ENCODE assay signal across 23 cellular contexts in the genomic region with DNA sequence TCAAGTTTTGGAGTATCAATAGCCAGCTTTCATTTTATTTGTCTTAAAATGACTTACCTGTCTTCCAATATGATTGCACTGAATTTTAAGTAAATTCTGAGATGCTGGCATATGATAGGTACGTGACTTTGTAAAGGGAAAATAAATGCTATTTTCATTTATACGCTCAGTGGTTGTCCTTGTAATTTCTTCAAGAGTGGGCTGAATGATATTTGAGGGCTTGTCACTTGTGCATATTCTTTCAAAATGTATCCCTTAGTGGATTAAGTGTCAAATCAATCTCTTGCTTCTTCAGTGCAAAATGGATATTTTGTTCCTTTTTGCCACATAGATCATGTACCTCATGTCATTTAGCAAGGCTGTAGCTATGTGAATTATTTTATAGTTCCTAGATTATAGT.
"Had no signal": no experiment of that assay in that cellular context is flagged by ENCODE, and none has a peak within 500 bp of the region (broad histone marks: within the 10 kb centered on the region; RNA-seq: fewer than 3 reads in every experiment).

No MANE protein-coding gene starts in this region.

- H3K27me3 ChIP-seq: colonic mucosa, dorsolateral prefrontal cortex, esophagus muscularis mucosa, esophagus squamous epithelium, foreskin keratinocyte, gastrocnemius medialis, gastroesophageal sphincter, heart left ventricle, heart right ventricle had no signal

- H3K9me3 ChIP-seq: colonic mucosa, esophagus muscularis mucosa, esophagus squamous epithelium, gastrocnemius medialis, gastroesophageal sphincter, heart left ventricle, heart right ventricle had no signal

- DNase-seq: colonic mucosa; cortex of kidney; dermis blood vessel endothelial cell; dorsolateral prefrontal cortex; effector CD4-positive, alpha-beta T cell; effector CD8-positive, alpha-beta T cell; effector memory CD4-positive, alpha-beta T cell; effector memory CD8-positive, alpha-beta T cell; endodermal cell; erythroblast; esophagus squamous epithelium; foreskin fibroblast; foreskin keratinocyte; foreskin melanocyte; gastrocnemius medialis; glutamatergic neuron; head of caudate nucleus; heart left ventricle; heart right ventricle had no signal

- H3K27ac ChIP-seq: colonic mucosa, coronary artery, dorsolateral prefrontal cortex, epithelial cell of prostate, esophagus muscularis mucosa, esophagus squamous epithelium, foreskin keratinocyte, gastrocnemius medialis, gastroesophageal sphincter, heart left ventricle, heart right ventricle had no signal

- H3K4me3 ChIP-seq: colonic mucosa, coronary artery, dorsolateral prefrontal cortex, esophagus muscularis mucosa, esophagus squamous epithelium, gastrocnemius medialis, gastroesophageal sphincter, heart left ventricle, heart right ventricle had no signal

- H3K36me3 ChIP-seq: colonic mucosa, esophagus muscularis mucosa, esophagus squamous epithelium, gastrocnemius medialis, gastroesophageal sphincter, heart left ventricle, heart right ventricle had no signal
